Comparison of ENCODE assay signal across 20 cellular contexts in the genomic region with DNA sequence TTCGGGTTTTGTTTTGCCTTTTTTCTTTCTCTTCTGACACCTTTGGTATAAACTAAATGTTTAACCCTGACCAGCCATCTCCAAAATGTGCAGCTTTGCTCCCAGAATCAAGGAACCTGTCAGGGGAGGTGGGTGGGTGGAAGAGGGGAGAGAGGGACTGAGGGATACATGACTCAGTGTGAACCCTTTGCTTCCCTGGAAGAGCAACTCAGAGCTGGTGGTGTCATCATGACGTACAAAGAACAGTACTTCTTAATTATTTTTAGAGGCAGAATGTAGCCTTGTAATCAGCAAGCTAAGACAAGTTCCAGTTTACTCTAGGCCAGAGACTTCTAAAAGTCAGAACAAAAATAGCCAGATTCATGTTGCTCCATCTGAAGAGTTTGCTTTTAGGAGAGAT.
DNase-seq lines count a peak whose midpoint lies in the region; ATAC-seq and TF ChIP-seq lines count a peak whose summit lies in the region.
"Had no signal": no experiment of that assay in that cellular context is flagged by ENCODE, and none has a peak within 500 bp of the region (broad histone marks: within the 10 kb centered on the region; RNA-seq: fewer than 3 reads in every experiment).

No MANE protein-coding gene starts in this region.

- H3K4me1 Mint-ChIP-seq in type B pancreatic cell (ENCODE audit: unreplicated experiment) (peaks cover 6% of the 10 kb centered on the region), Caco-2 (ENCODE audit: low read depth, unreplicated experiment) (peaks cover 16% of the 10 kb centered on the region)
- H3K4me1 Mint-ChIP-seq: activated B cell treated with CpG ODN at 0.5 μM for 24 hours, natural killer cell had no signal

- no peak overlapping the region for H3K4me2 ChIP-seq in SK-N-SH
- H3K4me2 ChIP-seq: KMS-11, PC-9 had no signal

- H3K4me3 Mint-ChIP-seq in type B pancreatic cell: no peak overlapping the region
- no peak overlapping the region for H3K4me3 Mint-ChIP-seq in Caco-2 (ENCODE audit: unreplicated experiment)
- H3K4me3 Mint-ChIP-seq: activated B cell treated with CpG ODN at 0.5 μM for 24 hours, endodermal cell, natural killer cell had no signal

- H3K79me2 ChIP-seq in SK-N-SH (ENCODE audit: insufficient read depth): no peaks in the 10 kb centered on the region

- H3K27ac ChIP-seq in SK-N-SH (ENCODE audit: low read depth in 2 of 2, low read length in 1 of 2) (peak overlapping the region in 1 of 2 experiments; percentile 8; a peak in 1 of 4 replicates), suprapubic skin (peak overlapping the region; percentile 36)
- H3K27ac ChIP-seq: 22Rv1, KMS-11, PC-9 had no signal

- H3K9me3 ChIP-seq in SK-N-SH (no peaks in the 10 kb centered on the region), suprapubic skin (no peaks in the 10 kb centered on the region), Caco-2 (no peaks in the 10 kb centered on the region)

- peaks cover 13% of the 10 kb centered on the region for H3F3A ChIP-seq in SK-N-SH (replicated peaks; ENCODE audit: insufficient read depth)

- no peak for DNase-seq in SK-N-SH
- DNase-seq in astrocyte of the spinal cord (ENCODE audit: low read depth, low spot score): peak; percentile 67
- peak; percentile 61 for DNase-seq in fibroblast of the aortic adventitia (ENCODE audit: low read depth)
- no peak for DNase-seq in suprapubic skin (ENCODE audit: low spot score in 2 of 2)
- DNase-seq in type B pancreatic cell (ENCODE audit: extremely low spot score, unreplicated experiment): no peak
- DNase-seq in Caco-2: no peak
- DNase-seq in COR-L47 (lab: John Stamatoyannopoulos, UW): no peak
- DNase-seq: activated B cell treated with CpG ODN at 0.5 μM for 24 hours; activated naive CD4-positive, alpha-beta T cell; central memory CD4-positive, alpha-beta T cell; endodermal cell; H7; hippocampal formation; natural killer cell; NCI-H1417 treated with DMSO at 0.1 percent for 48 hours; NCI-H446 treated with DMSO at 0.1 percent for 48 hours; PC-9 had no signal

- H3K27me3 ChIP-seq in SK-N-SH (ENCODE audit: insufficient read depth) (no peaks in the 10 kb centered on the region), suprapubic skin (no peaks in the 10 kb centered on the region), Caco-2 (replicated peaks; ENCODE audit: control insufficient read depth, insufficient read depth, low read length) (no peaks in the 10 kb centered on the region)

- no peak for TF ChIP-seq RAD21 in SK-N-SH (IDR thresholded peaks at IDR 0.05; ENCODE audit: low read length)

- no peaks in the 10 kb centered on the region for H3K27me3 Mint-ChIP-seq in type B pancreatic cell
- no peaks in the 10 kb centered on the region for H3K27me3 Mint-ChIP-seq in Caco-2 (ENCODE audit: insufficient read depth, unreplicated experiment)
- H3K27me3 Mint-ChIP-seq: activated B cell treated with CpG ODN at 0.5 μM for 24 hours had no signal

- H3K9me3 Mint-ChIP-seq in type B pancreatic cell (no peaks in the 10 kb centered on the region), Caco-2 (ENCODE audit: unreplicated experiment) (no peaks in the 10 kb centered on the region)
- H3K9me3 Mint-ChIP-seq: activated B cell treated with CpG ODN at 0.5 μM for 24 hours, endodermal cell, natural killer cell had no signal

- H3K4me1 ChIP-seq in SK-N-SH (ENCODE audit: control insufficient read depth in 1 of 2, insufficient read depth in 2 of 2, low read depth in 1 of 2, low read length in 1 of 2) (0 out of 4 replicates have a peak, but pooled peaks cover 0 to 5% of the 10 kb centered on the region in 2 experiments), suprapubic skin (no peaks in the 10 kb centered on the region), Caco-2 (no peaks in the 10 kb centered on the region)

- H3K36me3 Mint-ChIP-seq in type B pancreatic cell: peaks cover 2% of the 10 kb centered on the region
- no peaks in the 10 kb centered on the region for H3K36me3 Mint-ChIP-seq in Caco-2 (ENCODE audit: insufficient read depth, unreplicated experiment)
- H3K36me3 Mint-ChIP-seq: natural killer cell had no signal

- no TSS peak for BruUV-seq in Caco-2 (replicated peaks; lab: Mats Ljungman, UMichigan)

- peak; percentile 83 for ATAC-seq in SK-N-SH treated with all-trans-retinoic acid at 6 μM for 48 hours
- ATAC-seq: natural killer cell had no signal

- H3K4me3 ChIP-seq in SK-N-SH (ENCODE audit: low read depth in 2 of 2, low read length in 1 of 2): no peak overlapping the region
- no peak overlapping the region for H3K4me3 ChIP-seq in astrocyte of the spinal cord (ENCODE audit: low read depth, low read length)
- no peak overlapping the region for H3K4me3 ChIP-seq in fibroblast of the aortic adventitia (ENCODE audit: low read depth, low read length)
- no peak overlapping the region for H3K4me3 ChIP-seq in suprapubic skin
- H3K4me3 ChIP-seq in Caco-2 (ENCODE audit: low read depth, low read length): no peak overlapping the region
- H3K4me3 ChIP-seq: PC-9 had no signal

- CTCF ChIA-PET in SK-N-SH (lab: Yijun Ruan, JAX): interaction anchor here (0.9 to 1.5 kb wide), 5 partner anchors 13 to 139 kb away, joined by 3 to 5 read pairs (median 3); no protein-coding TSS in a partner anchor
- CTCF ChIA-PET in Caco-2 (lab: Charles Lee): no interaction called here

- H3K36me3 ChIP-seq in SK-N-SH (replicated peaks in 1 of 2; ENCODE audit: control insufficient read depth in 1 of 2, insufficient read depth in 2 of 2, low read length in 1 of 2) (no peaks in the 10 kb centered on the region), suprapubic skin (no peaks in the 10 kb centered on the region), Caco-2 (ENCODE audit: control insufficient read depth, insufficient read depth, low read length) (no peaks in the 10 kb centered on the region)

- in situ Hi-C loops in astrocyte of the spinal cord (cut with HindIII; ENCODE audit: low sequenced_read_pairs): no loop called here

- H3K27ac Mint-ChIP-seq in type B pancreatic cell (no peak overlapping the region), Caco-2 (ENCODE audit: unreplicated experiment) (no peak overlapping the region)
- H3K27ac Mint-ChIP-seq: activated B cell treated with CpG ODN at 0.5 μM for 24 hours, endodermal cell, natural killer cell had no signal

- no peaks in the 10 kb centered on the region for H3K9me2 ChIP-seq in SK-N-SH

- H4K20me1 ChIP-seq in SK-N-SH (ENCODE audit: insufficient read depth): no peaks in the 10 kb centered on the region

- POLR2A ChIA-PET in SK-N-SH (lab: Yijun Ruan, JAX): no interaction called here
- POLR2A ChIA-PET in Caco-2 (lab: Charles Lee): no interaction called here

- WGBS in SK-N-SH (ENCODE audit: low lambda C conversion rate): 37% methylated on average over 2 of the region's 2 CpGs
- WGBS in suprapubic skin: 57% methylated on average over 2 of the region's 2 CpGs

- H3K9ac ChIP-seq in SK-N-SH: no peak overlapping the region
- H3K9ac ChIP-seq: KMS-11 had no signal

- TF ChIP-seq EP300 in SK-N-SH (IDR thresholded peaks at IDR 0.05; ENCODE audit: borderline replicate concordance in 1 of 2, low read depth in 1 of 2, low read length in 1 of 2): no peak
- TF ChIP-seq EP300 in suprapubic skin (IDR thresholded peaks at IDR 0.05): no peak

- H2AFZ ChIP-seq in SK-N-SH (ENCODE audit: low read depth): no peak overlapping the region
- H2AFZ ChIP-seq: PC-9 had no signal

- TF ChIP-seq POLR2A in suprapubic skin (IDR thresholded peaks at IDR 0.05): no peak

- intact Hi-C loops in Caco-2 (cut with micrococcal nuclease; ENCODE audit: unreplicated experiment): no loop called here

- TF ChIP-seq CTCF in SK-N-SH (IDR thresholded peaks at IDR 0.05) (no peak), astrocyte of the spinal cord (IDR thresholded peaks at IDR 0.05; ENCODE audit: low read depth, low read length) (no peak), fibroblast of the aortic adventitia (IDR thresholded peaks at IDR 0.05; ENCODE audit: insufficient read depth, low read length) (no peak), suprapubic skin (IDR thresholded peaks at IDR 0.05) (no peak), type B pancreatic cell (conservative IDR thresholded peaks at IDR 0.05) (no peak), Caco-2 (IDR thresholded peaks at IDR 0.05; ENCODE audit: insufficient read depth in 1 of 2, low read depth in 1 of 2, low read length in 1 of 2, severe bottlenecking in 1 of 2, unreplicated experiment in 1 of 2) (no peak)

TF ChIP-seq in SK-N-SH treated with all-trans-retinoic acid at 6 μM for 48 hours, 23 proteins besides CTCF, POLR2A, EP300 and RAD21:
- no peak for TF ChIP-seq GLIS3 (CRISPR knock-in tag; IDR thresholded peaks at IDR 0.05)

TF ChIP-seq in SK-N-SH, 30 proteins besides CTCF, POLR2A, EP300 and RAD21 (continues in another document):
- TF ChIP-seq, protein P1, sequence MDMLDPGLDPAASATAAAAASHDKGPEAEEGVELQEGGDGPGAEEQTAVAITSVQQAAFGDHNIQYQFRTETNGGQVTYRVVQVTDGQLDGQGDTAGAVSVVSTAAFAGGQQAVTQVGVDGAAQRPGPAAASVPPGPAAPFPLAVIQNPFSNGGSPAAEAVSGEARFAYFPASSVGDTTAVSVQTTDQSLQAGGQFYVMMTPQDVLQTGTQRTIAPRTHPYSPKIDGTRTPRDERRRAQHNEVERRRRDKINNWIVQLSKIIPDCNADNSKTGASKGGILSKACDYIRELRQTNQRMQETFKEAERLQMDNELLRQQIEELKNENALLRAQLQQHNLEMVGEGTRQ (IDR thresholded peaks at IDR 0.05; ENCODE audit: borderline replicate concordance, low read depth, low read length): no peak
- TF ChIP-seq FOXM1 (IDR thresholded peaks at IDR 0.05; ENCODE audit: low read depth) (no peak), GATA2 (CRISPR knock-in tag; IDR thresholded peaks at IDR 0.05) (no peak), RCOR1 (IDR thresholded peaks at IDR 0.05; ENCODE audit: low read length) (no peak), TEAD4 (IDR thresholded peaks at IDR 0.05; ENCODE audit: borderline replicate concordance, insufficient read depth) (no peak), GABPA (IDR thresholded peaks at IDR 0.05; ENCODE audit: low read depth) (no peak), YY1 (IDR thresholded peaks at IDR 0.05; ENCODE audit: low read depth) (no peak), SIN3A (IDR thresholded peaks at IDR 0.05; ENCODE audit: borderline replicate concordance, low read depth, low read length) (no peak)
- TF ChIP-seq, protein P2, sequence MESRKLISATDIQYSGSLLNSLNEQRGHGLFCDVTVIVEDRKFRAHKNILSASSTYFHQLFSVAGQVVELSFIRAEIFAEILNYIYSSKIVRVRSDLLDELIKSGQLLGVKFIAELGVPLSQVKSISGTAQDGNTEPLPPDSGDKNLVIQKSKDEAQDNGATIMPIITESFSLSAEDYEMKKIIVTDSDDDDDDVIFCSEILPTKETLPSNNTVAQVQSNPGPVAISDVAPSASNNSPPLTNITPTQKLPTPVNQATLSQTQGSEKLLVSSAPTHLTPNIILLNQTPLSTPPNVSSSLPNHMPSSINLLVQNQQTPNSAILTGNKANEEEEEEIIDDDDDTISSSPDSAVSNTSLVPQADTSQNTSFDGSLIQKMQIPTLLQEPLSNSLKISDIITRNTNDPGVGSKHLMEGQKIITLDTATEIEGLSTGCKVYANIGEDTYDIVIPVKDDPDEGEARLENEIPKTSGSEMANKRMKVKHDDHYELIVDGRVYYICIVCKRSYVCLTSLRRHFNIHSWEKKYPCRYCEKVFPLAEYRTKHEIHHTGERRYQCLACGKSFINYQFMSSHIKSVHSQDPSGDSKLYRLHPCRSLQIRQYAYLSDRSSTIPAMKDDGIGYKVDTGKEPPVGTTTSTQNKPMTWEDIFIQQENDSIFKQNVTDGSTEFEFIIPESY (IDR thresholded peaks at IDR 0.05; ENCODE audit: borderline replicate concordance, low read depth): no peak

Comparison
In these comparisons a context has a peak if more than half of its experiments do, and no peak if none do; other contexts are left out.
1. DNase-seq: peak in astrocyte of the spinal cord (single experiment) and fibroblast of the aortic adventitia (single experiment); none in SK-N-SH (single experiment), suprapubic skin (0 of 2), type B pancreatic cell (single experiment), Caco-2 (0 of 2) and COR-L47 (single experiment).